In genomic region chr20:53214392-53214791, GRCh38 we compare ENCODE assay signal across 18 cellular contexts.
"Had no signal": no experiment of that assay in that cellular context is flagged by ENCODE, and none has a peak within 500 bp of the region (broad histone marks: within the 10 kb centered on the region; RNA-seq: fewer than 3 reads in every experiment).

No MANE protein-coding gene starts in this region.

- H3K27ac Mint-ChIP-seq: endodermal cell; stimulated activated naive CD8-positive, alpha-beta T cell treated with anti-CD3 and anti-CD28 coated beads, Interleukin-15, Interleukin-2, amounts not matched to agents 100 ng/mL and 50 ng/mL, for 24 hours had no signal

- ATAC-seq: foreskin keratinocyte; left cardiac atrium; sciatic nerve; stimulated activated memory B cell treated with anti-CD40 and anti-IgM and Interleukin-4, amounts not matched to agents 10 μg/mL and 1 μg/mL and 100 μg/mL, for 72 hours; upper lobe of right lung had no signal

- H3K27me3 ChIP-seq: hepatocyte, upper lobe of right lung, vagina had no signal

- H3K27me3 Mint-ChIP-seq: stimulated activated memory B cell treated with anti-CD40 and anti-IgM and Interleukin-4, amounts not matched to agents 10 μg/mL and 1 μg/mL and 100 μg/mL, for 72 hours; stimulated activated naive CD8-positive, alpha-beta T cell treated with anti-CD3 and anti-CD28 coated beads, Interleukin-15, Interleukin-2, amounts not matched to agents 100 ng/mL and 50 ng/mL, for 24 hours had no signal

- DNase-seq: effector CD4-positive, alpha-beta T cell; endodermal cell; erythroblast; foreskin keratinocyte; kidney; left cardiac atrium; mesendoderm; posterior cingulate gyrus; spleen; tibial artery; upper lobe of right lung had no signal

- H3K4me3 ChIP-seq: hepatocyte, spleen, tibial artery, upper lobe of right lung, vagina had no signal

- H3K4me1 ChIP-seq: foreskin keratinocyte, tibial artery had no signal

- H3K9me3 Mint-ChIP-seq: naive thymus-derived CD8-positive, alpha-beta T cell; neural crest cell; stimulated activated memory B cell treated with anti-CD40 and anti-IgM and Interleukin-4, amounts not matched to agents 10 μg/mL and 1 μg/mL and 100 μg/mL, for 72 hours; stimulated activated naive CD8-positive, alpha-beta T cell treated with anti-CD3 and anti-CD28 coated beads, Interleukin-15, Interleukin-2, amounts not matched to agents 100 ng/mL and 50 ng/mL, for 24 hours had no signal

- H3K36me3 ChIP-seq: spleen, tibial artery, upper lobe of right lung, vagina had no signal

- H3K27ac ChIP-seq: foreskin keratinocyte, hepatocyte, tibial artery, upper lobe of right lung, vagina had no signal

- H3K36me3 Mint-ChIP-seq: naive thymus-derived CD8-positive, alpha-beta T cell; stimulated activated memory B cell treated with anti-CD40 and anti-IgM and Interleukin-4, amounts not matched to agents 10 μg/mL and 1 μg/mL and 100 μg/mL, for 72 hours had no signal

- H3K4me3 Mint-ChIP-seq: endodermal cell; neural crest cell; stimulated activated memory B cell treated with anti-CD40 and anti-IgM and Interleukin-4, amounts not matched to agents 10 μg/mL and 1 μg/mL and 100 μg/mL, for 72 hours; stimulated activated naive CD8-positive, alpha-beta T cell treated with anti-CD3 and anti-CD28 coated beads, Interleukin-15, Interleukin-2, amounts not matched to agents 100 ng/mL and 50 ng/mL, for 24 hours had no signal

- H3K9me3 ChIP-seq: spleen, tibial artery, upper lobe of right lung, vagina had no signal
